In genomic region chr13:82058364-82058763, GRCh38 we compare ENCODE assay signal across 27 cellular contexts.
"Had no signal": no experiment of that assay in that cellular context is flagged by ENCODE, and none has a peak within 500 bp of the region (broad histone marks: within the 10 kb centered on the region; RNA-seq: fewer than 3 reads in every experiment).

No MANE protein-coding gene starts in this region.

- H3K4me1 ChIP-seq: stomach, suprapubic skin, testis, thyroid gland, tibial artery, tibial nerve, transverse colon, upper lobe of left lung, upper lobe of right lung, uterus, vagina had no signal

- H3K27ac ChIP-seq: stomach, suprapubic skin, testis, thoracic aorta, thyroid gland, tibial artery, tibial nerve, transverse colon, upper lobe of left lung, upper lobe of right lung, uterus, vagina had no signal

- H3K4me3 ChIP-seq: stomach, suprapubic skin, testis, thoracic aorta, thyroid gland, tibial artery, tibial nerve, transverse colon, upper lobe of left lung, upper lobe of right lung, uterus, vagina had no signal

- FAIRE-seq: urothelium cell line had no signal

- DNase-seq: stimulated activated CD4-positive, alpha-beta T cell treated with anti-CD3 and anti-CD28 coated beads, Interleukin-2, amount 100 ng/mL, for 48 hours; stimulated activated CD4-positive, alpha-beta T cell treated with anti-CD3 and anti-CD28 coated beads, Interleukin-4, amount 100 ng/mL, for 1 hour; stimulated activated CD4-positive, alpha-beta T cell treated with anti-CD3 and anti-CD28 coated beads, Interleukin-4, amount 100 ng/mL, for 24 hours; stimulated activated CD4-positive, alpha-beta T cell treated with anti-CD3 and anti-CD28 coated beads, Interleukin-4, amount 100 ng/mL, for 4 hours; stimulated activated CD8-positive, alpha-beta memory T cell treated with anti-CD3 and anti-CD28 coated beads, Interleukin-4, amount 100 ng/mL, for 48 hours; stimulated activated naive B cell treated with anti-CD40 and anti-IgM and Interleukin-4, amounts not matched to agents 10 μg/mL and 1 μg/mL and 100 μg/mL, for 72 hours; stimulated activated naive CD4-positive, alpha-beta T cell; stimulated activated naive CD4-positive, alpha-beta T cell treated with Interleukin-2 at 50 U/mL for 16 hours; stimulated activated naive CD8-positive, alpha-beta T cell treated with anti-CD3 and anti-CD28 coated beads, Interleukin-15, amount 100 ng/mL, for 72 hours; stimulated activated naive CD8-positive, alpha-beta T cell treated with anti-CD3 and anti-CD28 coated beads, Interleukin-15, Interleukin-2, amounts not matched to agents 100 U/mL and 50 U/mL, for 24 hours; stomach; substantia nigra; testis; thyroid gland; tibial artery; transverse colon; trophoblast cell; upper lobe of left lung; upper lobe of right lung; uterus had no signal

- ATAC-seq: stimulated activated effector memory CD8-positive, alpha-beta T cell treated with anti-CD3 and anti-CD28 coated beads, Interleukin-12 subunit alpha, Interleukin-12 subunit beta, amount 100 ng/mL, for 72 hours; stimulated activated memory B cell treated with anti-CD40 and anti-IgM and Interleukin-4, amounts not matched to agents 10 μg/mL and 1 μg/mL and 100 μg/mL, for 72 hours; stimulated activated naive B cell treated with anti-CD40 and anti-IgM and Interleukin-4, amounts not matched to agents 10 μg/mL and 1 μg/mL and 100 μg/mL, for 72 hours; stimulated activated naive CD8-positive, alpha-beta T cell treated with anti-CD3 and anti-CD28 coated beads, Interleukin-15, amount 100 ng/mL, for 72 hours; stimulated activated naive CD8-positive, alpha-beta T cell treated with anti-CD3 and anti-CD28 coated beads, Interleukin-15, Interleukin-2, amounts not matched to agents 100 U/mL and 50 U/mL, for 24 hours; upper lobe of right lung had no signal

- H3K9me3 ChIP-seq: stomach, testis, thoracic aorta, thyroid gland, tibial artery, tibial nerve, upper lobe of left lung, upper lobe of right lung, uterus, vagina had no signal

- H3K27me3 ChIP-seq: stomach, suprapubic skin, testis, thyroid gland, tibial artery, tibial nerve, transverse colon, upper lobe of left lung, upper lobe of right lung, uterus, vagina had no signal

- H3K36me3 ChIP-seq: stomach, suprapubic skin, thoracic aorta, thyroid gland, tibial artery, tibial nerve, transverse colon, upper lobe of left lung, upper lobe of right lung, uterus, vagina had no signal
